ENCODE assay signal across 26 cellular contexts in genomic region chr14:99840774-99841305, GRCh38.
"Had no signal": no experiment of that assay in that cellular context is flagged by ENCODE, and none has a peak within 500 bp of the region (broad histone marks: within the 10 kb centered on the region; RNA-seq: fewer than 3 reads in every experiment).

No MANE protein-coding gene starts in this region.

- H3K4me3 ChIP-seq: SK-N-MC had no signal

- ATAC-seq: activated naive CD4-positive, alpha-beta T cell treated with anti-CD3 and anti-CD28 coated beads, Interleukin-2, amount 50 U/mL, for 72 hours; activated naive CD8-positive, alpha-beta T cell treated with anti-CD3 and anti-CD28 coated beads, Interleukin-2, amount 50 U/mL, for 24 hours; activated T-cell treated with anti-CD3 and anti-CD28 coated beads, Interleukin-2, amount 50 U/mL, for 4 hours; PC-3; T-cell had no signal

- H3K27ac ChIP-seq: SK-N-MC, VCaP had no signal

- FAIRE-seq: astrocyte, TTC549 had no signal

- DNase-seq: activated CD4-positive, alpha-beta memory T cell treated with anti-CD3 and anti-CD28 coated beads for 36 hours; activated CD4-positive, alpha-beta T cell treated with anti-CD3 and anti-CD28 coated beads, Interleukin-2, amount 10 ng/mL, durations not matched to agents 7 days and 5 days; activated CD4-positive, CD25-positive, alpha-beta regulatory T cell; activated CD8-positive, alpha-beta memory T cell treated with anti-CD3 and anti-CD28 coated beads for 24 hours; activated effector memory CD4-positive, alpha-beta T cell treated with anti-CD3 and anti-CD28 coated beads, Interleukin-2, amount 50 U/mL, for 16 hours; activated naive CD4-positive, alpha-beta T cell treated with Interleukin-2 at 50 U/mL for 16 hours; activated naive CD8-positive, alpha-beta T cell treated with anti-CD3 and anti-CD28 coated beads, Interleukin-2, amount 50 U/mL, for 24 hours; activated T-cell treated with anti-CD3 and anti-CD28 coated beads, Interleukin-2, amount 50 U/mL, for 4 hours; amygdala; Kasumi-1; KBM-7; NCI-H1048; NCI-H1930; NCI-H2107; NCI-H510A treated with DMSO at 0.1 percent for 48 hours; NCI-H69; NK-92 treated with Interleukin-12 subunit alpha and Interleukin-12 subunit beta, amount 100 ng/mL, for 24 hours; PC-3; T-cell; T-helper 2 cell; T1000 had no signal
